ENCODE assay signal across 1 cellular context in genomic region chr2:68000170-68000825, GRCh38.
TF ChIP-seq lines count a peak whose summit lies in the region.

No MANE protein-coding gene starts in this region.

TF ChIP-seq in GM23338, 12 proteins besides CTCF, POLR2A, EP300 and RAD21 (continued from another document):
- no peak for TF ChIP-seq ETS1 (IDR thresholded peaks at IDR 0.05)
TF ChIP-seq in GM23338: peak in this region for 0.
